ENCODE assay signal across 32 cellular contexts in genomic region chr15:92582206-92582605, GRCh38.
"Had no signal": no experiment of that assay in that cellular context is flagged by ENCODE, and none has a peak within 500 bp of the region (broad histone marks: within the 10 kb centered on the region; RNA-seq: fewer than 3 reads in every experiment).

No MANE protein-coding gene starts in this region.

- H3K9me3 ChIP-seq: MG63 had no signal

- H3K27ac ChIP-seq: brain microvascular endothelial cell, PC-9, RWPE1, VCaP had no signal

- H3K4me2 ChIP-seq: PC-9 had no signal

- H2AFZ ChIP-seq: PC-9 had no signal

- H3K36me3 ChIP-seq: brain microvascular endothelial cell, MG63 had no signal

- DNase-seq: activated B cell treated with CpG ODN at 0.5 μM for 24 hours; activated CD4-positive, alpha-beta memory T cell treated with anti-CD3 and anti-CD28 coated beads for 36 hours; activated CD4-positive, alpha-beta T cell treated with anti-CD3 and anti-CD28 coated beads for 4 hours; activated CD4-positive, alpha-beta T cell treated with anti-CD3 and anti-CD28 coated beads, Interleukin-2, amount 50 U/mL, for 1 hour; activated CD4-positive, CD25-positive, alpha-beta regulatory T cell treated with anti-CD3 and anti-CD28 coated beads, Interleukin-2, amount 50 U/mL, for 72 hours; activated CD8-positive, alpha-beta memory T cell treated with anti-CD3 and anti-CD28 coated beads, Interleukin-2, amount 50 U/mL, for 4 hours; activated naive CD4-positive, alpha-beta T cell treated with anti-CD3 and anti-CD28 coated beads, Interleukin-2, amount 10 ng/mL, durations not matched to agents 7 days and 5 days; activated naive CD8-positive, alpha-beta T cell treated with anti-CD3 and anti-CD28 coated beads, Interleukin-2, amount 50 U/mL, for 24 hours; activated T-cell treated with anti-CD3 and anti-CD28 coated beads for 4 hours; activated T-cell treated with anti-CD3 and anti-CD28 coated beads, Interleukin-2, amount 50 U/mL, for 4 hours; anterior cingulate cortex; brain microvascular endothelial cell; Kasumi-1; KG1; MG63; MV-4-11; NCI-H1092 treated with DMSO at 0.1 percent for 48 hours; NCI-H1417; NCI-H146; NCI-H187; NCI-H2029 treated with DMSO at 0.1 percent for 48 hours; NCI-H2107; NCI-H226; NCI-H446 treated with DMSO at 0.1 percent for 48 hours; NCI-H524 treated with DMSO at 0.1 percent for 48 hours; PC-9; SIG-M5; T-cell; T-helper 17 cell; T-helper 9 cell had no signal

- H3K4me3 ChIP-seq: MG63, PC-9 had no signal

- H3K27me3 ChIP-seq: brain microvascular endothelial cell, MG63 had no signal
